In the genomic region with DNA sequence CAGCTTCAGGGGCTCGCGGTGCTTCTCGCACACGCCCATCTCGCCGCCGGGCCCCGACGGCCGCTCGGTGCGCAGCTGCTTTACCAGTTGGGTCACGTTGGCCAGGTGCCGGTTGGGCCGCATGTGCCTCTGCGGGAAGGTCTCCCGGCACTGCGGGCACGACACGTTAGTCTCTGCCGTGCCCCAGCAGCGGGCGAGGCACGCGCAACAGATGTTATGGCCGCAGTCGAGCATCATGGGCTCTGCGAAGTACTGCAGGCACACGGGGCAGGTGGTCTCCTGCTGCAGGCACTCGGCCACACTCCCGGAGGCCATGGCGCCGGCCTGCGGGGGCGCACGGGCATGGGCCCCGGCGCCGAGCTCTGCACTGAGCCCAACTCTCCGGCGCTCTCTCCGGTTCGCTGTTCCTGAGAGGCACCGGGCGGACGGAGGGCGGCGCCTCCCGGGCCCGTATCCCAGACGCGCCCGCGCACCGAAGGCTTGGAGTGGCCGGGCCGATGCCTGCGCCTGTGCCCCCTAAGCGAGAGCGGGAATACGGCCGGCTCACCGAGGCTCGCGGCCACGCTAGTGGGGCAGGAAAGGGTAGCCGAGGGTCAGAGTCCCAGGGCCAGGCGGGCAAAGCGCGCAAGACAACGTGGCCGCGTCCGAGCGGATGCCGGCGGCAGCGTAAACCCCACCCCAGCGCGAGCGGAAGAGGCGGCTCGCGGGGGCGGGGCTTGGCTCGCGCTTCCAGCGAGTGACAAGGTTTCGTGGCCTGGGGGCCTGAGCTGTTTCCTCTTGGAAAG, we compare ENCODE assay signal across 8 cellular contexts. TPM values are rescaled to one million over a fixed set of nuclear protein-coding genes. Genes with fewer than 3 reads are reported as not detected.
DNase-seq lines count a peak whose midpoint lies in the region; ATAC-seq and TF ChIP-seq lines count a peak whose summit lies in the region.

A gene with protein sequence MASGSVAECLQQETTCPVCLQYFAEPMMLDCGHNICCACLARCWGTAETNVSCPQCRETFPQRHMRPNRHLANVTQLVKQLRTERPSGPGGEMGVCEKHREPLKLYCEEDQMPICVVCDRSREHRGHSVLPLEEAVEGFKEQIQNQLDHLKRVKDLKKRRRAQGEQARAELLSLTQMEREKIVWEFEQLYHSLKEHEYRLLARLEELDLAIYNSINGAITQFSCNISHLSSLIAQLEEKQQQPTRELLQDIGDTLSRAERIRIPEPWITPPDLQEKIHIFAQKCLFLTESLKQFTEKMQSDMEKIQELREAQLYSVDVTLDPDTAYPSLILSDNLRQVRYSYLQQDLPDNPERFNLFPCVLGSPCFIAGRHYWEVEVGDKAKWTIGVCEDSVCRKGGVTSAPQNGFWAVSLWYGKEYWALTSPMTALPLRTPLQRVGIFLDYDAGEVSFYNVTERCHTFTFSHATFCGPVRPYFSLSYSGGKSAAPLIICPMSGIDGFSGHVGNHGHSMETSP (minus strand): TSS at position 668 of the 785 bp plus-strand sequence. CDS start 353 bp downstream, at position 315.

- peaks cover 40% of the 10 kb centered on the region for H3F3A ChIP-seq in PC-9 (ENCODE audit: insufficient read depth, low read depth)

- peak within 1 kb of the TSS; percentile 93 for H3K27ac ChIP-seq in HUES64 (ENCODE audit: low read depth, low read length)
- H3K27ac ChIP-seq in PC-9: peak within 1 kb of the TSS; percentile 76

- H3K36me3 ChIP-seq in HUES64 (ENCODE audit: insufficient read depth, low read length): peaks cover 43% of the 10 kb centered on the region
- peaks cover 29% of the 10 kb centered on the region for H3K36me3 ChIP-seq in PC-9 (ENCODE audit: low read depth)

- H3K9me3 ChIP-seq in HUES64 (ENCODE audit: insufficient read depth, low read depth, low read length): no peaks in the 10 kb centered on the region
- no peaks in the 10 kb centered on the region for H3K9me3 ChIP-seq in PC-9 (ENCODE audit: insufficient read depth, low read depth)

- H2AFZ ChIP-seq in PC-9: peak within 1 kb of the TSS; percentile 91

- peak within 1 kb of the TSS; percentile 82 for H3K4me2 ChIP-seq in PC-9

- intact Hi-C loops in PC-9 (cut with micrococcal nuclease; ENCODE audit: unreplicated experiment): loop anchor here (1.0 to 2.0 kb wide), 3 partner anchors 18 to 85 kb away; no protein-coding TSS in a partner anchor
- intact Hi-C loops in activated T-helper 1 cell treated with anti-CD3 and anti-CD28 coated beads, Interleukin-12 subunit alpha, Interleukin-12 subunit beta, Interleukin-2, Interleukin-4 antibody, amounts not matched to agents 30 ng/mL and 10 ng/mL and 1 ng/mL, durations not matched to agents 14 hours and 24 hours and 36 hours (cut with micrococcal nuclease): loop anchor here (1.0 to 2.0 kb wide), 7 partner anchors 18 to 93 kb away; no protein-coding TSS in a partner anchor

- H3K9me2 ChIP-seq in PC-9 (ENCODE audit: insufficient read depth): no peaks in the 10 kb centered on the region

- peaks cover 38% of the 10 kb centered on the region for H3K36me3 Mint-ChIP-seq in activated T-helper 1 cell treated with anti-CD3 and anti-CD28 coated beads, Interleukin-12 subunit alpha, Interleukin-12 subunit beta, Interleukin-2, Interleukin-4 antibody, amounts not matched to agents 30 ng/mL and 10 ng/mL and 1 ng/mL, durations not matched to agents 14 hours and 24 hours and 36 hours (ENCODE audit: low read depth)
- H3K36me3 Mint-ChIP-seq in naive B cell: peaks cover 7% of the 10 kb centered on the region in 2 donors

- H3K27me3 Mint-ChIP-seq in activated T-helper 1 cell treated with anti-CD3 and anti-CD28 coated beads, Interleukin-12 subunit alpha, Interleukin-12 subunit beta, Interleukin-2, Interleukin-4 antibody, amounts not matched to agents 30 ng/mL and 10 ng/mL and 1 ng/mL, durations not matched to agents 14 hours and 24 hours and 36 hours (ENCODE audit: insufficient read depth): no peaks in the 10 kb centered on the region
- H3K27me3 Mint-ChIP-seq in naive B cell: peaks cover 0 to 8% (median 0%) of the 10 kb centered on the region in 3 donors

- H3K79me2 ChIP-seq in PC-9 (ENCODE audit: low read depth): peaks cover 48% of the 10 kb centered on the region

- H3K4me3 ChIP-seq in HUES64 (ENCODE audit: low read length) (peak within 1 kb of the TSS; percentile 98), PC-9 (peak within 1 kb of the TSS; percentile 91)

- no peaks in the 10 kb centered on the region for H3K27me3 ChIP-seq in HUES64 (ENCODE audit: insufficient read depth, low read length)
- H3K27me3 ChIP-seq in PC-9 (ENCODE audit: insufficient read depth, low read depth): no peaks in the 10 kb centered on the region

- ATAC-seq in GM21447 (IDR thresholded peaks at IDR 0.05; ENCODE audit: unreplicated experiment) (peak; percentile 81), naive B cell (ENCODE audit: low read depth in 2 of 2) (peak; percentile 79 to 82)

- no peaks in the 10 kb centered on the region for H3K9me3 Mint-ChIP-seq in activated T-helper 1 cell treated with anti-CD3 and anti-CD28 coated beads, Interleukin-12 subunit alpha, Interleukin-12 subunit beta, Interleukin-2, Interleukin-4 antibody, amounts not matched to agents 30 ng/mL and 10 ng/mL and 1 ng/mL, durations not matched to agents 14 hours and 24 hours and 36 hours
- no peaks in the 10 kb centered on the region for H3K9me3 Mint-ChIP-seq in naive B cell

- no TSS peak for BruUV-seq in PC-9 (replicated peaks; lab: Mats Ljungman, UMichigan)

- H4K20me1 ChIP-seq in PC-9 (ENCODE audit: insufficient read depth): peaks cover 27% of the 10 kb centered on the region

- H3K4me1 Mint-ChIP-seq in activated T-helper 1 cell treated with anti-CD3 and anti-CD28 coated beads, Interleukin-12 subunit alpha, Interleukin-12 subunit beta, Interleukin-2, Interleukin-4 antibody, amounts not matched to agents 30 ng/mL and 10 ng/mL and 1 ng/mL, durations not matched to agents 14 hours and 24 hours and 36 hours (ENCODE audit: low read depth): peaks cover 33% of the 10 kb centered on the region
- peaks cover 21 to 43% (median 33%) of the 10 kb centered on the region in 3 donors for H3K4me1 Mint-ChIP-seq in naive B cell

- POLR2A ChIA-PET in PC-9 (lab: Charles Lee; ENCODE audit: unreplicated experiment): interaction anchor here (0.6 to 1.1 kb wide), 10 partner anchors 12 to 1900 kb away, joined by 3 to 33 read pairs (median 3); a partner anchor contains a TSS

- peak; percentile 79 for DNase-seq in DMS153 treated with DMSO at 0.1 percent for 48 hours (lab: John Stamatoyannopoulos, UW; ENCODE audit: unreplicated experiment)
- peak; percentile 83 to 94 for DNase-seq in PC-9
- DNase-seq in activated T-helper 1 cell treated with anti-CD3 and anti-CD28 coated beads, Interleukin-12 subunit alpha, Interleukin-12 subunit beta, Interleukin-2, Interleukin-4 antibody, amounts not matched to agents 30 ng/mL and 10 ng/mL and 1 ng/mL, durations not matched to agents 14 hours and 24 hours and 36 hours (ENCODE audit: low spot score): peak; percentile 80
- peak; percentile 85 for DNase-seq in fibroblast of gingiva (ENCODE audit: low read depth)
- DNase-seq in naive B cell: peak; percentile 84
- peak; percentile 55 to 91 (median 72) for DNase-seq in stimulated activated naive CD4-positive, alpha-beta T cell (lab: John Stamatoyannopoulos, UW)

- no peak for TF ChIP-seq CTCF in PC-9 (conservative IDR thresholded peaks at IDR 0.05)

- H3K4me1 ChIP-seq in HUES64 (ENCODE audit: insufficient read depth, low read length) (peaks cover 16% of the 10 kb centered on the region), PC-9 (replicated peaks; ENCODE audit: insufficient read depth) (peaks cover 20% of the 10 kb centered on the region)

- WGBS in HUES64: under 1% methylated on average over 89 of the region's 89 CpGs

- peak within 1 kb of the TSS; percentile 91 for H3K27ac Mint-ChIP-seq in activated T-helper 1 cell treated with anti-CD3 and anti-CD28 coated beads, Interleukin-12 subunit alpha, Interleukin-12 subunit beta, Interleukin-2, Interleukin-4 antibody, amounts not matched to agents 30 ng/mL and 10 ng/mL and 1 ng/mL, durations not matched to agents 14 hours and 24 hours and 36 hours
- H3K27ac Mint-ChIP-seq in naive B cell: peak within 1 kb of the TSS; percentile 87 to 98 (median 96)

- peak within 1 kb of the TSS; percentile 99 for H3K9ac ChIP-seq in HUES64 (ENCODE audit: low read depth, low read length)

- H3K4me3 Mint-ChIP-seq in activated T-helper 1 cell treated with anti-CD3 and anti-CD28 coated beads, Interleukin-12 subunit alpha, Interleukin-12 subunit beta, Interleukin-2, Interleukin-4 antibody, amounts not matched to agents 30 ng/mL and 10 ng/mL and 1 ng/mL, durations not matched to agents 14 hours and 24 hours and 36 hours: peak within 1 kb of the TSS; percentile 93
- H3K4me3 Mint-ChIP-seq in naive B cell: peak within 1 kb of the TSS; percentile 88 to 98 (median 96)

- CTCF ChIA-PET in PC-9 (lab: Charles Lee): interaction anchor here (0.6 to 0.7 kb wide), 2 partner anchors 58 to 61 kb away, joined by 4 to 5 read pairs; no protein-coding TSS in a partner anchor

RNA-seq across cellular contexts. Expression of the gene that starts here (rescaled TPM):
- 53.2 TPM for polyA plus RNA-seq in HUES64 (2013, experiment 1 of 2)
- polyA plus RNA-seq in HUES64 (2013, experiment 2 of 2): 44.4 TPM
- total RNA-seq in PC-9 (2021): 67.2 and 86.2 TPM in 2 replicates
- total RNA-seq in activated T-helper 1 cell treated with anti-CD3 and anti-CD28 coated beads, Interleukin-12 subunit alpha, Interleukin-12 subunit beta, Interleukin-2, Interleukin-4 antibody, amounts not matched to agents 30 ng/mL and 10 ng/mL and 1 ng/mL, durations not matched to agents 14 hours and 24 hours and 36 hours: 67.2 and 67.4 TPM in 2 replicates
- 10 to 100 TPM; 39.8 to 67.0 (median 54.1) TPM for polyA plus RNA-seq in naive B cell (ENCODE audit: low read depth in 6 of 6)

Comparison
In these comparisons a context has a peak if more than half of its experiments do, and no peak if none do; other contexts are left out.
1. Peak in every context shown above with its lines: DNase-seq, ATAC-seq, H3K4me3 ChIP-seq and H3K27ac ChIP-seq.